Comparison of ENCODE assay signal across 25 cellular contexts in the genomic region with DNA sequence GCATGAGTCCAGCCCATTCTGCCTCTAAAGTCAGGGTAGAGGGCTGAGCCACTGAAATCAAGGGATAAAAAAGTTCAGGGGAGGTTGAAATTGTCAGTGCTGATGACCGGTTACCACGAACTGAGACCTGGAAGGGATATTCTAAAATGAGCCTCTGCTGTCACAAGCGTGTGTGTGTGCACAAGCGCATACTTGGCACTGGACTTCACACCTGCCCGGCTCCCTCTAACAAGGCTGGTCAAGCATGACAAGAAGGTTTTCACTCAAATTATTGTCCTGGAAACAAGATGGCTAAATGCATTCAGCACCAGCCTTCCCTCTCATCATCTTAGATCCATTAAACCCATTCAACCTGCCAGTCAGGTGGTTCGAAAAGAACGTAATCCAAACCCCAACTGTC.
A peak's percentile ranks its signal among the peaks of the same experiment; 100 is the strongest.
DNase-seq lines count a peak whose midpoint lies in the region; ATAC-seq and TF ChIP-seq lines count a peak whose summit lies in the region.
"Had no signal": no experiment of that assay in that cellular context is flagged by ENCODE, and none has a peak within 500 bp of the region (broad histone marks: within the 10 kb centered on the region; RNA-seq: fewer than 3 reads in every experiment).

No MANE protein-coding gene starts in this region.

- no peak overlapping the region for H3K4me3 Mint-ChIP-seq in nephron progenitor cell
- H3K4me3 Mint-ChIP-seq in stimulated activated effector memory CD8-positive, alpha-beta T cell treated with anti-CD3 and anti-CD28 coated beads, Interleukin-12 subunit alpha, Interleukin-12 subunit beta, amount 100 ng/mL, for 72 hours = no peak overlapping the region
- H3K4me3 Mint-ChIP-seq: activated naive CD4-positive, alpha-beta T cell treated with anti-CD3 and anti-CD28 coated beads, Interleukin-2, amount 10 ng/mL, durations not matched to agents 7 days and 5 days; brain; CD4-positive, CD25-positive, alpha-beta regulatory T cell; H9; immature natural killer cell; stimulated activated naive CD8-positive, alpha-beta T cell treated with anti-CD3 and anti-CD28 coated beads, Interleukin-15, amount 100 ng/mL, for 72 hours had no signal

- peaks cover 12% of the 10 kb centered on the region for H3K27me3 Mint-ChIP-seq in nephron progenitor cell (ENCODE audit: low read depth, poor library complexity)
- H3K27me3 Mint-ChIP-seq: stimulated activated naive CD8-positive, alpha-beta T cell treated with anti-CD3 and anti-CD28 coated beads, Interleukin-15, amount 100 ng/mL, for 72 hours had no signal

- no peaks in the 10 kb centered on the region for H3K9me3 Mint-ChIP-seq in nephron progenitor cell
- H3K9me3 Mint-ChIP-seq in stimulated activated effector memory CD8-positive, alpha-beta T cell treated with anti-CD3 and anti-CD28 coated beads, Interleukin-12 subunit alpha, Interleukin-12 subunit beta, amount 100 ng/mL, for 72 hours = no peaks in the 10 kb centered on the region
- H3K9me3 Mint-ChIP-seq: activated naive CD4-positive, alpha-beta T cell treated with anti-CD3 and anti-CD28 coated beads, Interleukin-2, amount 10 ng/mL, durations not matched to agents 7 days and 5 days; brain; H9; immature natural killer cell; stimulated activated naive CD8-positive, alpha-beta T cell treated with anti-CD3 and anti-CD28 coated beads, Interleukin-15, amount 100 ng/mL, for 72 hours had no signal

- no peak for TF ChIP-seq CTCF in nephron progenitor cell (IDR thresholded peaks at IDR 0.05)

- DNase-seq in NCI-H146 (lab: John Stamatoyannopoulos, UW) (peak; percentile 26), NCI-H146 treated with DMSO at 0.1 percent for 48 hours (lab: John Stamatoyannopoulos, UW; ENCODE audit: unreplicated experiment) (no peak), DMS79 (lab: John Stamatoyannopoulos, UW) (peak; percentile 51), NCI-H774 (lab: John Stamatoyannopoulos, UW) (peak; percentile 41), nephron progenitor cell (no peak), SW 1271 (lab: John Stamatoyannopoulos, UW) (no peak)
- no peak for DNase-seq in central memory CD4-positive, alpha-beta T cell
- no peak for DNase-seq in stimulated activated effector memory CD8-positive, alpha-beta T cell treated with anti-CD3 and anti-CD28 coated beads, Interleukin-12 subunit alpha, Interleukin-12 subunit beta, amount 100 ng/mL, for 72 hours (ENCODE audit: low spot score in 2 of 2)
- DNase-seq: activated CD4-positive, alpha-beta T cell treated with anti-CD3 and anti-CD28 coated beads, Interleukin-2, amount 50 U/mL, for 1 hour; activated naive CD4-positive, alpha-beta T cell treated with anti-CD3 and anti-CD28 coated beads, Interleukin-2, amount 10 ng/mL, durations not matched to agents 7 days and 5 days; activated T-cell treated with anti-CD3 and anti-CD28 coated beads, Interleukin-2, amount 50 U/mL, for 48 hours; CD4-positive, CD25-positive, alpha-beta regulatory T cell; H9; hippocampal formation; immature natural killer cell; left colon; mesendoderm; NCI-H2171 treated with DMSO at 0.1 percent for 48 hours; occipital lobe; stimulated activated naive CD8-positive, alpha-beta T cell treated with anti-CD3 and anti-CD28 coated beads, Interleukin-15, amount 100 ng/mL, for 72 hours; T-helper 9 cell; tibial artery; WERI-Rb-1 had no signal

- no peaks in the 10 kb centered on the region for H3K36me3 Mint-ChIP-seq in nephron progenitor cell (ENCODE audit: low read depth)
- H3K36me3 Mint-ChIP-seq in stimulated activated effector memory CD8-positive, alpha-beta T cell treated with anti-CD3 and anti-CD28 coated beads, Interleukin-12 subunit alpha, Interleukin-12 subunit beta, amount 100 ng/mL, for 72 hours = no peaks in the 10 kb centered on the region
- H3K36me3 Mint-ChIP-seq: activated naive CD4-positive, alpha-beta T cell treated with anti-CD3 and anti-CD28 coated beads, Interleukin-2, amount 10 ng/mL, durations not matched to agents 7 days and 5 days; brain; CD4-positive, CD25-positive, alpha-beta regulatory T cell; immature natural killer cell had no signal

- peaks cover 43% of the 10 kb centered on the region for H3K4me1 Mint-ChIP-seq in nephron progenitor cell
- H3K4me1 Mint-ChIP-seq in stimulated activated effector memory CD8-positive, alpha-beta T cell treated with anti-CD3 and anti-CD28 coated beads, Interleukin-12 subunit alpha, Interleukin-12 subunit beta, amount 100 ng/mL, for 72 hours = no peaks in the 10 kb centered on the region
- H3K4me1 Mint-ChIP-seq: activated naive CD4-positive, alpha-beta T cell treated with anti-CD3 and anti-CD28 coated beads, Interleukin-2, amount 10 ng/mL, durations not matched to agents 7 days and 5 days; CD4-positive, CD25-positive, alpha-beta regulatory T cell; immature natural killer cell; stimulated activated naive CD8-positive, alpha-beta T cell treated with anti-CD3 and anti-CD28 coated beads, Interleukin-15, amount 100 ng/mL, for 72 hours had no signal

- H3K27ac Mint-ChIP-seq in nephron progenitor cell = peak overlapping the region; percentile 77
- no peak overlapping the region for H3K27ac Mint-ChIP-seq in stimulated activated effector memory CD8-positive, alpha-beta T cell treated with anti-CD3 and anti-CD28 coated beads, Interleukin-12 subunit alpha, Interleukin-12 subunit beta, amount 100 ng/mL, for 72 hours
- H3K27ac Mint-ChIP-seq: activated naive CD4-positive, alpha-beta T cell treated with anti-CD3 and anti-CD28 coated beads, Interleukin-2, amount 10 ng/mL, durations not matched to agents 7 days and 5 days; CD4-positive, CD25-positive, alpha-beta regulatory T cell; H9; immature natural killer cell had no signal

- ATAC-seq in stimulated activated effector memory CD8-positive, alpha-beta T cell treated with anti-CD3 and anti-CD28 coated beads, Interleukin-12 subunit alpha, Interleukin-12 subunit beta, amount 100 ng/mL, for 72 hours = no peak
- ATAC-seq: left colon; Right ventricle myocardium inferior; stimulated activated naive CD8-positive, alpha-beta T cell treated with anti-CD3 and anti-CD28 coated beads, Interleukin-15, amount 100 ng/mL, for 72 hours had no signal

Comparison
In these comparisons a context has a peak if more than half of its experiments do, and no peak if none do; other contexts are left out.
1. DNase-seq: peak in NCI-H146 (single experiment), DMS79 (single experiment) and NCI-H774 (single experiment); none in NCI-H146 treated with DMSO at 0.1 percent for 48 hours (single experiment), nephron progenitor cell (single experiment), central memory CD4-positive, alpha-beta T cell (single experiment), stimulated activated effector memory CD8-positive, alpha-beta T cell treated with anti-CD3 and anti-CD28 coated beads, Interleukin-12 subunit alpha, Interleukin-12 subunit beta, amount 100 ng/mL, for 72 hours (0 of 2) and SW 1271 (0 of 2).